In the genomic region with DNA sequence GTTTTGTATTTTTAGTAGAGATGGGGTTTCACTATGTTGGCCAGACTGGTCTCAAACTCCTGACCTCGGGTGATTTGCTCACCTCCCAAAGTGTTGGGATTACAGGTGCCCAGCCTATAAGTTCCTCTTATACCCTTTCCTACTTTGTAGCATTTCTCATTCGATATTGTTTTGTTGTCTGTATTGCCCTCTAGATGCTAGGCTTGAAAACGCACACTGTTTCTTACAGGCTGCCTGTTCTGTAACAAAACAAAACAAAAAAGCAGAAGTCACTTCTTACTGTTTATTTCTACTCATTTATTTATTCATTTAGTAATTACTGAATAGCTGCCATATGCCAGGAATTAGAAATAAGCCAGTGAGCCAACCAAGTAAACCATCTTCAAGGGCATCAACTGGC, we compare ENCODE assay signal across 15 cellular contexts.
A peak's percentile ranks its signal among the peaks of the same experiment; 100 is the strongest.
DNase-seq lines count a peak whose midpoint lies in the region; ATAC-seq, FAIRE-seq and TF ChIP-seq lines count a peak whose summit lies in the region.
"Had no signal": no experiment of that assay in that cellular context is flagged by ENCODE, and none has a peak within 500 bp of the region (broad histone marks: within the 10 kb centered on the region; RNA-seq: fewer than 3 reads in every experiment).

No MANE protein-coding gene starts in this region.

- TF ChIP-seq CTCF in GM12878 (IDR thresholded peaks at IDR 0.05 in 2 of 3, conservative IDR thresholded peaks at IDR 0.05 in 1 of 3; ENCODE audit: control insufficient read depth in 2 of 3, extremely low read depth in 1 of 3, insufficient read depth in 1 of 3, low read depth in 3 of 3, low read length in 3 of 3) (peak in 2 of 3 experiments; percentile 7 to 20; a peak in 1 of 6 replicates), retinal pigment epithelial cell (conservative IDR thresholded peaks at IDR 0.05; ENCODE audit: low read depth, low read length) (peak; percentile 15), coronary artery (IDR thresholded peaks at IDR 0.05) (no peak), heart left ventricle (IDR thresholded peaks at IDR 0.05) (peak in 1 of 12 donors; percentile 8)

- in situ Hi-C loops in GM12878 (cut with MboI), result no loop called here

- intact Hi-C loops in GM12878 (cut with micrococcal nuclease; ENCODE audit: unreplicated experiment) (no loop called here), heart left ventricle (cut with DNase I) (loop anchor here in 2 of 10 donors (10.0 kb wide), 2 partner anchors 90 to 180 kb away; no protein-coding TSS in a partner anchor)

- CTCF ChIA-PET in GM12878 (lab: Yijun Ruan, JAX), result interaction anchor here (0.9 to 3.6 kb wide), 6 partner anchors 55 to 256 kb away, joined by 3 to 17 read pairs (median 3); no protein-coding TSS in a partner anchor

- BruUV-seq in GM12878 (replicated peaks; lab: Mats Ljungman, UMichigan), result no TSS peak

- H3K4me1 ChIP-seq in GM12878 (ENCODE audit: control insufficient read depth, insufficient read depth, low read length) (no peaks in the 10 kb centered on the region), heart left ventricle (peaks cover 0 to 17% (median 9%) of the 10 kb centered on the region in 12 donors)

- no peak overlapping the region for H3K4me3 ChIP-seq in GM12878
- H3K4me3 ChIP-seq in retinal pigment epithelial cell (ENCODE audit: low read length), result no peak overlapping the region
- H3K4me3 ChIP-seq in coronary artery, result no peak overlapping the region
- H3K4me3 ChIP-seq in heart left ventricle, result no peak overlapping the region
- H3K4me3 ChIP-seq: left ventricle myocardium inferior had no signal

- TF ChIP-seq POLR2A in GM12878 (IDR thresholded peaks at IDR 0.05; ENCODE audit: low read depth, low read length), result no peak
- no peak for TF ChIP-seq POLR2A in heart left ventricle (IDR thresholded peaks at IDR 0.05)

- SMC1A ChIA-PET in GM12878 (lab: Charles Lee; ENCODE audit: uncharacterized antibody, unreplicated experiment), result interaction anchor here (0.9 to 2.0 kb wide), 3 partner anchors 21 to 162 kb away, joined by 3 to 5 read pairs (median 3); no protein-coding TSS in a partner anchor

- peak; percentile 7 for DNase-seq in ELR (ENCODE audit: low read depth)
- peak; percentile 40 for DNase-seq in NAMALWA (ENCODE audit: low spot score)
- DNase-seq in GM12878 (ENCODE audit: low read depth, low spot score), result no peak
- no peak for DNase-seq in retinal pigment epithelial cell (ENCODE audit: low read depth)
- DNase-seq in coronary artery (ENCODE audit: low spot score), result no peak
- no peak for DNase-seq in heart left ventricle
- DNase-seq: activated CD8-positive, alpha-beta memory T cell treated with anti-CD3 and anti-CD28 coated beads for 24 hours; central memory CD4-positive, alpha-beta T cell; endodermal cell; left ventricle myocardium inferior; NCI-H2081; NCI-H524 treated with DMSO at 0.1 percent for 48 hours; T-cell had no signal

- 0 out of 2 replicates have a peak, but pooled peaks have one; percentile 7 for TF ChIP-seq RAD21 in GM12878 (IDR thresholded peaks at IDR 0.05; ENCODE audit: insufficient read depth, low read depth, low read length)

- H3K27ac ChIP-seq in GM12878 (ENCODE audit: control insufficient read depth, insufficient read depth) (no peak overlapping the region), coronary artery (no peak overlapping the region), heart left ventricle (no peak overlapping the region)
- H3K27ac ChIP-seq: left ventricle myocardium inferior had no signal

- H3K36me3 ChIP-seq in GM12878 (ENCODE audit: control insufficient read depth in 2 of 2, insufficient read depth in 2 of 2, low read length in 1 of 2), result peaks cover 18 to 51% of the 10 kb centered on the region in 2 experiments
- H3K36me3 ChIP-seq in heart left ventricle, result peaks cover under 1 to 100% (median 100%) of the 10 kb centered on the region in 9 donors

- no peaks in the 10 kb centered on the region for H3K79me2 ChIP-seq in GM12878 (ENCODE audit: control insufficient read depth, insufficient read depth, low read length)

- H3K9ac ChIP-seq in GM12878 (ENCODE audit: control insufficient read depth, insufficient read depth, low read length), result no peak overlapping the region

- no peaks in the 10 kb centered on the region for H3K27me3 ChIP-seq in GM12878 (replicated peaks in 1 of 2; ENCODE audit: control insufficient read depth in 2 of 2, insufficient read depth in 2 of 2, low read length in 1 of 2)
- H3K27me3 ChIP-seq in heart left ventricle, result no peaks in the 10 kb centered on the region

- H3K9me3 ChIP-seq in GM12878 (replicated peaks; ENCODE audit: control insufficient read depth, insufficient read depth, low read length), result no peaks in the 10 kb centered on the region
- H3K9me3 ChIP-seq in heart left ventricle, result no peaks in the 10 kb centered on the region
- H3K9me3 ChIP-seq: left ventricle myocardium inferior had no signal

- no peak for FAIRE-seq in GM12878 (lab: Jason Lieb, UNC)
- FAIRE-seq: H1 had no signal

- ATAC-seq in GM12878, result no peak
- ATAC-seq in HG03108 (IDR thresholded peaks at IDR 0.05; ENCODE audit: unreplicated experiment), result no peak
- no peak for ATAC-seq in heart left ventricle
- ATAC-seq: T-cell had no signal

- POLR2A ChIA-PET in GM12878 (lab: Charles Lee), result interaction anchor here (0.6 kb wide), 1 partner anchor 86 kb away, joined by 3 read pairs; no protein-coding TSS in a partner anchor

- no peaks in the 10 kb centered on the region for H4K20me1 ChIP-seq in GM12878 (ENCODE audit: control insufficient read depth, insufficient read depth)

- 28% methylated on average over 3 of the region's 3 CpGs for WGBS in GM12878 (ENCODE audit: insufficient coverage, insufficient replicate concordance, low lambda C conversion rate, missing lambda C conversion rate)
- 88 to 90% (median 89%) methylated on average over 3 of the region's 3 CpGs for WGBS in heart left ventricle, 4 donors

- no peak overlapping the region for H2AFZ ChIP-seq in GM12878 (ENCODE audit: control insufficient read depth, low read depth, low read length)

- RAD21 ChIA-PET in GM12878 (lab: Charles Lee; ENCODE audit: unreplicated experiment), result interaction anchor here (1.8 kb wide), 1 partner anchor 162 kb away, joined by 5 read pairs; no protein-coding TSS in a partner anchor

- no peak for TF ChIP-seq EP300 in GM12878 (IDR thresholded peaks at IDR 0.05; ENCODE audit: borderline replicate concordance in 1 of 2, control insufficient read depth in 1 of 2, low read depth in 2 of 2, low read length in 2 of 2)

- no peak overlapping the region for H3K4me2 ChIP-seq in GM12878 (ENCODE audit: control insufficient read depth, insufficient read depth)

TF ChIP-seq in GM12878, 131 proteins besides CTCF, POLR2A, EP300 and RAD21 (continues in another document):
- no peak for TF ChIP-seq LARP7 (IDR thresholded peaks at IDR 0.05)
- TF ChIP-seq POLR2AphosphoS5 (IDR thresholded peaks at IDR 0.05; ENCODE audit: low read length), result no peak
- no peak for TF ChIP-seq CHD1 (IDR thresholded peaks at IDR 0.05; ENCODE audit: low read depth, low read length)
- no peak for TF ChIP-seq STAT3 (IDR thresholded peaks at IDR 0.05; ENCODE audit: low read depth, low read length)
- TF ChIP-seq, protein P1, sequence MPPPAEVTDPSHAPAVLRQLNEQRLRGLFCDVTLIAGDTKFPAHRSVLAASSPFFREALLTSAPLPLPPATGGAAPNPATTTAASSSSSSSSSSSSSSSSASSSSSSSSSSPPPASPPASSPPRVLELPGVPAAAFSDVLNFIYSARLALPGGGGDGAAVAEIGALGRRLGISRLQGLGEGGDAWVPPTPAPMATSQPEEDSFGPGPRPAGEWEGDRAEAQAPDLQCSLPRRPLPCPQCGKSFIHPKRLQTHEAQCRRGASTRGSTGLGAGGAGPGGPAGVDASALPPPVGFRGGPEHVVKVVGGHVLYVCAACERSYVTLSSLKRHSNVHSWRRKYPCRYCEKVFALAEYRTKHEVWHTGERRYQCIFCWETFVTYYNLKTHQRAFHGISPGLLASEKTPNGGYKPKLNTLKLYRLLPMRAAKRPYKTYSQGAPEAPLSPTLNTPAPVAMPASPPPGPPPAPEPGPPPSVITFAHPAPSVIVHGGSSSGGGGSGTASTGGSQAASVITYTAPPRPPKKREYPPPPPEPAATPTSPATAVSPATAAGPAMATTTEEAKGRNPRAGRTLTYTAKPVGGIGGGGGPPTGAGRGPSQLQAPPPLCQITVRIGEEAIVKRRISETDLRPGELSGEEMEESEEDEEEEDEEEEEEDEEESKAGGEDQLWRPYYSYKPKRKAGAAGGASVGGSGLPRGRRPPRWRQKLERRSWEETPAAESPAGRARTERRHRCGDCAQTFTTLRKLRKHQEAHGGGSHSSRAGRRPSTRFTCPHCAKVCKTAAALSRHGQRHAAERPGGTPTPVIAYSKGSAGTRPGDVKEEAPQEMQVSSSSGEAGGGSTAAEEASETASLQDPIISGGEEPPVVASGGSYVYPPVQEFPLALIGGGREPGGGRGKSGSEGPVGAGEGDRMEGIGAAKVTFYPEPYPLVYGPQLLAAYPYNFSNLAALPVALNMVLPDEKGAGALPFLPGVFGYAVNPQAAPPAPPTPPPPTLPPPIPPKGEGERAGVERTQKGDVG (CRISPR knock-in tag; IDR thresholded peaks at IDR 0.05), result no peak
- TF ChIP-seq, protein P2, sequence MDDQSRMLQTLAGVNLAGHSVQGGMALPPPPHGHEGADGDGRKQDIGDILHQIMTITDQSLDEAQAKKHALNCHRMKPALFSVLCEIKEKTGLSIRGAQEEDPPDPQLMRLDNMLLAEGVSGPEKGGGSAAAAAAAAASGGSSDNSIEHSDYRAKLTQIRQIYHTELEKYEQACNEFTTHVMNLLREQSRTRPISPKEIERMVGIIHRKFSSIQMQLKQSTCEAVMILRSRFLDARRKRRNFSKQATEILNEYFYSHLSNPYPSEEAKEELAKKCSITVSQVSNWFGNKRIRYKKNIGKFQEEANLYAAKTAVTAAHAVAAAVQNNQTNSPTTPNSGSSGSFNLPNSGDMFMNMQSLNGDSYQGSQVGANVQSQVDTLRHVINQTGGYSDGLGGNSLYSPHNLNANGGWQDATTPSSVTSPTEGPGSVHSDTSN (IDR thresholded peaks at IDR 0.05; ENCODE audit: insufficient replicate concordance, low read depth, low read length), result no peak

Comparison
In these comparisons a context has a peak if more than half of its experiments do, and no peak if none do; other contexts are left out.
1. DNase-seq: peak in ELR (single experiment) and NAMALWA (single experiment); none in GM12878 (single experiment), retinal pigment epithelial cell (single experiment), coronary artery (single experiment) and heart left ventricle (0 of 5).